In genomic region chr16:31714899-31715504, GRCh38 we compare ENCODE assay signal across 10 cellular contexts.
DNase-seq lines count a peak whose midpoint lies in the region; ATAC-seq, FAIRE-seq and TF ChIP-seq lines count a peak whose summit lies in the region.
"Had no signal": no experiment of that assay in that cellular context is flagged by ENCODE, and none has a peak within 500 bp of the region (broad histone marks: within the 10 kb centered on the region; RNA-seq: fewer than 3 reads in every experiment).

No MANE protein-coding gene starts in this region.

- DNase-seq in CD4-positive, alpha-beta T cell, result no peak
- DNase-seq in GM23338 (ENCODE audit: low spot score) (no peak), mesothelial cell of epicardium (ENCODE audit: low spot score in 2 of 2, unreplicated experiment in 2 of 2) (no peak), heart right ventricle (no peak), globus pallidus (ENCODE audit: low spot score) (no peak), GM19239 (ENCODE audit: insufficient read length, low spot score) (no peak)

- peaks cover 8% of the 10 kb centered on the region; the same call in 1 of the 2 replicates for H4K20me1 ChIP-seq in GM23338 (replicated peaks; ENCODE audit: insufficient read depth)

- intact Hi-C loops in CD4-positive, alpha-beta T cell (cut with DNase I, micrococcal nuclease), result loop anchor here (5.0 to 10.0 kb wide), 2 partner anchors 152 to 230 kb away; partner anchors contain the start of gene SLC5A2 (in 1 of the 2)
- intact Hi-C loops in heart right ventricle (cut with DNase I), result loop anchor here in 3 of 10 donors (10.0 kb wide), 2 partner anchors 160 to 210 kb away; partner anchors contain the start of genes ZNF267 (in 3 of the 3) and RUSF1 (in 1 of the 3)

- POLR2A ChIA-PET in CD4-positive, alpha-beta T cell (lab: Charles Lee), result interaction anchor here (1.2 to 6.1 kb wide), 4 partner anchors 19 to 255 kb away, joined by 3 to 75 read pairs (median 5); partner anchors contain the start of gene RUSF1

- peaks cover 70% of the 10 kb centered on the region for H3K4me1 Mint-ChIP-seq in CD4-positive, alpha-beta T cell (ENCODE audit: low read depth)
- H3K4me1 Mint-ChIP-seq in GM23338, result peaks cover 26% of the 10 kb centered on the region
- H3K4me1 Mint-ChIP-seq in activated naive CD8-positive, alpha-beta T cell (ENCODE audit: low read depth), result peaks cover 58% of the 10 kb centered on the region
- peaks cover 17% of the 10 kb centered on the region for H3K4me1 Mint-ChIP-seq in mesothelial cell of epicardium

- H2AFZ ChIP-seq in GM23338, result no peak overlapping the region

- H3K4me2 ChIP-seq in GM23338, result peak overlapping the region; percentile 84

- H3K27ac ChIP-seq in CD4-positive, alpha-beta T cell (ENCODE audit: low read depth, low read length), result no peak overlapping the region
- H3K27ac ChIP-seq in GM23338 (ENCODE audit: low read depth), result no peak overlapping the region
- H3K27ac ChIP-seq in heart right ventricle, result no peak overlapping the region
- H3K27ac ChIP-seq: Peyer's patch had no signal

- CTCF ChIA-PET in CD4-positive, alpha-beta T cell (lab: Charles Lee), result no interaction called here

- peaks cover 71% of the 10 kb centered on the region for H3K36me3 Mint-ChIP-seq in CD4-positive, alpha-beta T cell (ENCODE audit: low read depth)
- H3K36me3 Mint-ChIP-seq in GM23338 (ENCODE audit: low read depth) (peaks cover 31% of the 10 kb centered on the region), mesothelial cell of epicardium (peaks cover 12% of the 10 kb centered on the region)
- peaks cover 12% of the 10 kb centered on the region for H3K36me3 Mint-ChIP-seq in activated naive CD8-positive, alpha-beta T cell

- no peak for TF ChIP-seq CTCF in CD4-positive, alpha-beta T cell (IDR thresholded peaks at IDR 0.05)
- TF ChIP-seq CTCF in GM23338 (conservative IDR thresholded peaks at IDR 0.05; ENCODE audit: low read depth in 2 of 2) (no peak), mesothelial cell of epicardium (IDR thresholded peaks at IDR 0.05; ENCODE audit: unreplicated experiment) (no peak), heart right ventricle (IDR thresholded peaks at IDR 0.05) (no peak)

- H3K9me3 ChIP-seq in CD4-positive, alpha-beta T cell (ENCODE audit: control insufficient read depth, low read length), result no peaks in the 10 kb centered on the region
- no peaks in the 10 kb centered on the region for H3K9me3 ChIP-seq in heart right ventricle
- H3K9me3 ChIP-seq: Peyer's patch had no signal

- H3K79me2 ChIP-seq in GM23338 (replicated peaks; ENCODE audit: insufficient read depth), result peaks cover 52% of the 10 kb centered on the region

- peak overlapping the region; percentile 89 for H3K4me3 ChIP-seq in GM23338
- peak overlapping the region in 1 of 10 donors; percentile 89 for H3K4me3 ChIP-seq in heart right ventricle

- peak overlapping the region; percentile 100 for H3K4me3 Mint-ChIP-seq in CD4-positive, alpha-beta T cell
- peak overlapping the region; percentile 99 for H3K4me3 Mint-ChIP-seq in GM23338
- H3K4me3 Mint-ChIP-seq in activated naive CD8-positive, alpha-beta T cell, result peak overlapping the region; percentile 98
- H3K4me3 Mint-ChIP-seq in mesothelial cell of epicardium, result peak overlapping the region; percentile 100

- H3K27me3 Mint-ChIP-seq in CD4-positive, alpha-beta T cell, result no peaks in the 10 kb centered on the region
- H3K27me3 Mint-ChIP-seq in GM23338 (ENCODE audit: insufficient read depth, low read depth, poor library complexity) (peaks cover 16% of the 10 kb centered on the region), mesothelial cell of epicardium (ENCODE audit: low read depth) (no peaks in the 10 kb centered on the region)
- no peaks in the 10 kb centered on the region for H3K27me3 Mint-ChIP-seq in activated naive CD8-positive, alpha-beta T cell

- no peaks in the 10 kb centered on the region for H3K36me3 ChIP-seq in GM23338 (ENCODE audit: insufficient read depth)
- H3K36me3 ChIP-seq in heart right ventricle, result peaks cover 0 to 22% (median 0%) of the 10 kb centered on the region in 9 donors
- H3K36me3 ChIP-seq: Peyer's patch had no signal

- ATAC-seq in CD4-positive, alpha-beta T cell (ENCODE audit: poor library complexity), result no peak
- no peak for ATAC-seq in GM23338
- no peak for ATAC-seq in GM18868 (IDR thresholded peaks at IDR 0.05; ENCODE audit: unreplicated experiment)
- ATAC-seq in heart right ventricle, result no peak

- no peaks in the 10 kb centered on the region for H3K27me3 ChIP-seq in CD4-positive, alpha-beta T cell (ENCODE audit: control insufficient read depth, insufficient read depth, low read length)
- H3K27me3 ChIP-seq in GM23338 (ENCODE audit: insufficient read depth) (no peaks in the 10 kb centered on the region), heart right ventricle (no peaks in the 10 kb centered on the region)
- H3K27me3 ChIP-seq: Peyer's patch had no signal

- H3K27ac Mint-ChIP-seq in CD4-positive, alpha-beta T cell, result peak overlapping the region; percentile 96
- H3K27ac Mint-ChIP-seq in GM23338 (peak overlapping the region; percentile 64), mesothelial cell of epicardium (peak overlapping the region; percentile 100)
- peak overlapping the region; percentile 72 for H3K27ac Mint-ChIP-seq in activated naive CD8-positive, alpha-beta T cell

- WGBS in heart right ventricle, 2 donors, result 77 to 85% methylated on average over 2 of the region's 2 CpGs

- FAIRE-seq in GM19239 (lab: Jason Lieb, UNC), result no peak
- FAIRE-seq: H54 had no signal

- no peaks in the 10 kb centered on the region for H3K9me2 ChIP-seq in GM23338 (ENCODE audit: insufficient read depth)

- H3F3A ChIP-seq in GM23338 (replicated peaks; ENCODE audit: low read depth), result no peaks in the 10 kb centered on the region

- H3K4me1 ChIP-seq in GM23338 (ENCODE audit: insufficient read depth) (peaks cover 21% of the 10 kb centered on the region), heart right ventricle (peaks cover 7 to 50% (median 26%) of the 10 kb centered on the region in 9 donors)
- H3K4me1 ChIP-seq: Peyer's patch had no signal

- no peaks in the 10 kb centered on the region for H3K9me3 Mint-ChIP-seq in CD4-positive, alpha-beta T cell
- no peaks in the 10 kb centered on the region; the same call in 2 of the 3 replicates for H3K9me3 Mint-ChIP-seq in GM23338
- no peaks in the 10 kb centered on the region for H3K9me3 Mint-ChIP-seq in activated naive CD8-positive, alpha-beta T cell (ENCODE audit: low read depth)
- H3K9me3 Mint-ChIP-seq in mesothelial cell of epicardium, result no peaks in the 10 kb centered on the region

TF ChIP-seq in GM23338, 12 proteins besides CTCF, POLR2A, EP300 and RAD21 (continues in another document):
- no peak for TF ChIP-seq ZNF114 (CRISPR knock-in tag; IDR thresholded peaks at IDR 0.05)
- no peak for TF ChIP-seq ETS1 (IDR thresholded peaks at IDR 0.05)
